In genomic region chr11:16356057-16356750, GRCh38 we compare ENCODE assay signal across 1 cellular context.
TF ChIP-seq lines count a peak whose summit lies in the region.

TSS of gene SOX6 (minus strand) at chr11:16356546. CDS start at chr11:16341248, 15,298 bp downstream.

TF ChIP-seq in HepG2, 621 proteins besides CTCF, POLR2A, EP300 and RAD21 (continued from another document and continues in another):
- TF ChIP-seq REST (IDR thresholded peaks at IDR 0.05; ENCODE audit: borderline replicate concordance in 1 of 2, low read depth in 1 of 2, low read length in 2 of 2) (no peak), RARA (CRISPR knock-in tag; IDR thresholded peaks at IDR 0.05) (no peak; the same call in 1 of the 2 replicates), HBP1 (CRISPR knock-in tag; IDR thresholded peaks at IDR 0.05; ENCODE audit: low read depth) (no peak), ZNF292 (CRISPR knock-in tag; IDR thresholded peaks at IDR 0.05; ENCODE audit: borderline replicate concordance, low read depth) (peak; percentile 81; the same call in 1 of the 2 replicates), SAP130 (CRISPR knock-in tag; IDR thresholded peaks at IDR 0.05; ENCODE audit: low read depth) (peak; percentile 79), IRX3 (CRISPR knock-in tag; IDR thresholded peaks at IDR 0.05; ENCODE audit: borderline replicate concordance, low read depth) (no peak), KDM4B (CRISPR knock-in tag; IDR thresholded peaks at IDR 0.05) (0 out of 2 replicates have a peak, but pooled peaks have one; percentile 14), ZNF616 (CRISPR knock-in tag; IDR thresholded peaks at IDR 0.05; ENCODE audit: low read depth) (no peak), ZNF331 (CRISPR knock-in tag; IDR thresholded peaks at IDR 0.05) (0 out of 2 replicates have a peak, but pooled peaks have one; percentile 26), ATF6 (CRISPR knock-in tag; conservative IDR thresholded peaks at IDR 0.05) (no peak), FOXA1 (IDR thresholded peaks at IDR 0.05) (no peak), FOXA1 (CRISPR knock-in tag; IDR thresholded peaks at IDR 0.05) (peak; percentile 66), CEBPG (CRISPR knock-in tag; IDR thresholded peaks at IDR 0.05) (peak; percentile 55), TRIM24 (CRISPR knock-in tag; IDR thresholded peaks at IDR 0.05) (no peak), HOMEZ (CRISPR knock-in tag; IDR thresholded peaks at IDR 0.05; ENCODE audit: low read depth) (peak; percentile 95), SOX5 (CRISPR knock-in tag; IDR thresholded peaks at IDR 0.05; ENCODE audit: borderline replicate concordance) (peak; percentile 91), STAG1 (CRISPR knock-in tag; IDR thresholded peaks at IDR 0.05) (peak; percentile 41), GATAD2A (CRISPR knock-in tag; IDR thresholded peaks at IDR 0.05) (peak; percentile 48; the same call in 1 of the 2 replicates), NCOA2 (CRISPR knock-in tag; IDR thresholded peaks at IDR 0.05) (peak; percentile 59), TARDBP (CRISPR knock-in tag; IDR thresholded peaks at IDR 0.05) (no peak), HES4 (CRISPR knock-in tag; IDR thresholded peaks at IDR 0.05; ENCODE audit: borderline replicate concordance) (no peak), SMC3 (IDR thresholded peaks at IDR 0.05; ENCODE audit: low read length) (peak; percentile 35; the same call in 1 of the 2 replicates), ZNF362 (CRISPR knock-in tag; IDR thresholded peaks at IDR 0.05; ENCODE audit: borderline replicate concordance) (peak; percentile 58; the same call in 1 of the 2 replicates), XRCC5 (optimal IDR thresholded peaks at IDR 0.05; ENCODE audit: low read length) (peak; percentile 44), ZNF75D (CRISPR knock-in tag; IDR thresholded peaks at IDR 0.05; ENCODE audit: borderline replicate concordance) (no peak), FOXP1 (IDR thresholded peaks at IDR 0.05) (no peak), FOXP1 (CRISPR knock-in tag; IDR thresholded peaks at IDR 0.05) (0 out of 2 replicates have a peak, but pooled peaks have one; percentile 24), BCLAF1 (IDR thresholded peaks at IDR 0.05) (no peak), MAFG (CRISPR knock-in tag; IDR thresholded peaks at IDR 0.05) (no peak), TBL1XR1 (IDR thresholded peaks at IDR 0.05; ENCODE audit: borderline replicate concordance, low read length, partially characterized antibody) (no peak), ERF (CRISPR knock-in tag; IDR thresholded peaks at IDR 0.05) (0 out of 2 replicates have a peak, but pooled peaks have one; percentile 35), GLI4 (CRISPR knock-in tag; IDR thresholded peaks at IDR 0.05; ENCODE audit: borderline replicate concordance) (no peak), ZNF24 (IDR thresholded peaks at IDR 0.05) (no peak), CREM (IDR thresholded peaks at IDR 0.05) (peak; percentile 52), CREM (CRISPR knock-in tag; IDR thresholded peaks at IDR 0.05) (no peak), JDP2 (CRISPR knock-in tag; IDR thresholded peaks at IDR 0.05; ENCODE audit: borderline replicate concordance) (no peak), CSRNP1 (CRISPR knock-in tag; IDR thresholded peaks at IDR 0.05) (no peak), PAXIP1 (CRISPR knock-in tag; conservative IDR thresholded peaks at IDR 0.05) (0 out of 2 replicates have a peak, but pooled peaks have one; percentile 38), ZBTB20 (CRISPR knock-in tag; IDR thresholded peaks at IDR 0.05; ENCODE audit: borderline replicate concordance, low read depth) (no peak), ZBTB2 (CRISPR knock-in tag; IDR thresholded peaks at IDR 0.05; ENCODE audit: low read depth) (no peak), TEAD3 (CRISPR knock-in tag; optimal IDR thresholded peaks at IDR 0.05; ENCODE audit: borderline replicate concordance) (peak; percentile 58), LBX2 (CRISPR knock-in tag; IDR thresholded peaks at IDR 0.05; ENCODE audit: borderline replicate concordance) (no peak), TGIF2 (CRISPR knock-in tag; IDR thresholded peaks at IDR 0.05) (0 out of 2 replicates have a peak, but pooled peaks have one; percentile 43)
